1 cellular context compared by ENCODE assay signal in genomic region chr7:142716596-142716995, GRCh38.
TF ChIP-seq lines count a peak whose summit lies in the region.

No MANE protein-coding gene starts in this region.

TF ChIP-seq in K562, 482 proteins besides CTCF, POLR2A, EP300 and RAD21 (continued from another document):
- TF ChIP-seq, protein P1, sequence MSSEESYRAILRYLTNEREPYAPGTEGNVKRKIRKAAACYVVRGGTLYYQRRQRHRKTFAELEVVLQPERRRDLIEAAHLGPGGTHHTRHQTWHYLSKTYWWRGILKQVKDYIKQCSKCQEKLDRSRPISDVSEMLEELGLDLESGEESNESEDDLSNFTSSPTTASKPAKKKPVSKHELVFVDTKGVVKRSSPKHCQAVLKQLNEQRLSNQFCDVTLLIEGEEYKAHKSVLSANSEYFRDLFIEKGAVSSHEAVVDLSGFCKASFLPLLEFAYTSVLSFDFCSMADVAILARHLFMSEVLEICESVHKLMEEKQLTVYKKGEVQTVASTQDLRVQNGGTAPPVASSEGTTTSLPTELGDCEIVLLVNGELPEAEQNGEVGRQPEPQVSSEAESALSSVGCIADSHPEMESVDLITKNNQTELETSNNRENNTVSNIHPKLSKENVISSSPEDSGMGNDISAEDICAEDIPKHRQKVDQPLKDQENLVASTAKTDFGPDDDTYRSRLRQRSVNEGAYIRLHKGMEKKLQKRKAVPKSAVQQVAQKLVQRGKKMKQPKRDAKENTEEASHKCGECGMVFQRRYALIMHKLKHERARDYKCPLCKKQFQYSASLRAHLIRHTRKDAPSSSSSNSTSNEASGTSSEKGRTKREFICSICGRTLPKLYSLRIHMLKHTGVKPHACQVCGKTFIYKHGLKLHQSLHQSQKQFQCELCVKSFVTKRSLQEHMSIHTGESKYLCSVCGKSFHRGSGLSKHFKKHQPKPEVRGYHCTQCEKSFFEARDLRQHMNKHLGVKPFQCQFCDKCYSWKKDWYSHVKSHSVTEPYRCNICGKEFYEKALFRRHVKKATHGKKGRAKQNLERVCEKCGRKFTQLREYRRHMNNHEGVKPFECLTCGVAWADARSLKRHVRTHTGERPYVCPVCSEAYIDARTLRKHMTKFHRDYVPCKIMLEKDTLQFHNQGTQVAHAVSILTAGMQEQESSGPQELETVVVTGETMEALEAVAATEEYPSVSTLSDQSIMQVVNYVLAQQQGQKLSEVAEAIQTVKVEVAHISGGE (CRISPR knock-in tag; IDR thresholded peaks at IDR 0.05): no peak
- TF ChIP-seq TFAP4 (CRISPR knock-in tag; IDR thresholded peaks at IDR 0.05; ENCODE audit: borderline replicate concordance) (peak; percentile 59), ZC3H4 (CRISPR knock-in tag; IDR thresholded peaks at IDR 0.05; ENCODE audit: borderline replicate concordance) (no peak), ZNF3 (CRISPR knock-in tag; IDR thresholded peaks at IDR 0.05) (no peak), SRF (CRISPR knock-in tag; IDR thresholded peaks at IDR 0.05) (peak in 1 of 2 experiments; percentile 93; a peak in 1 of 4 replicates), RCOR1 (IDR thresholded peaks at IDR 0.05; ENCODE audit: borderline replicate concordance in 1 of 2, low read depth in 2 of 2, low read length in 2 of 2) (no peak), NFE2L1 (tag; IDR thresholded peaks at IDR 0.05; ENCODE audit: borderline replicate concordance, low read depth) (no peak), ZNF551 (CRISPR knock-in tag; IDR thresholded peaks at IDR 0.05) (no peak), ZFPM2 (CRISPR knock-in tag; IDR thresholded peaks at IDR 0.05) (no peak), NR4A1 (CRISPR knock-in tag; IDR thresholded peaks at IDR 0.05) (no peak), NR4A1 (tag; IDR thresholded peaks at IDR 0.05) (no peak), MYBL2 (IDR thresholded peaks at IDR 0.05; ENCODE audit: low read depth) (no peak), MYBL2 (CRISPR knock-in tag; IDR thresholded peaks at IDR 0.05; ENCODE audit: borderline replicate concordance) (no peak), RBM39 (optimal IDR thresholded peaks at IDR 0.05; ENCODE audit: low read depth, low read length) (no peak), JUND (IDR thresholded peaks at IDR 0.05; ENCODE audit: borderline replicate concordance, low read depth, low read length) (peak; percentile 35; the same call in 1 of the 2 replicates), JUND (tag; IDR thresholded peaks at IDR 0.05; ENCODE audit: borderline replicate concordance, low read depth, low read length) (no peak), ZNF77 (CRISPR knock-in tag; IDR thresholded peaks at IDR 0.05) (no peak), SAFB (IDR thresholded peaks at IDR 0.05; ENCODE audit: borderline replicate concordance, low read depth, low read length) (no peak), FIP1L1 (IDR thresholded peaks at IDR 0.05; ENCODE audit: low read depth, low read length, poor library complexity, severe bottlenecking) (no peak), ATF7 (IDR thresholded peaks at IDR 0.05) (no peak), SMARCA4 (IDR thresholded peaks at IDR 0.05) (no peak), RREB1 (CRISPR knock-in tag; IDR thresholded peaks at IDR 0.05) (no peak), ARNT (IDR thresholded peaks at IDR 0.05) (no peak), NR0B1 (IDR thresholded peaks at IDR 0.05; ENCODE audit: partially characterized antibody) (no peak), ZNF23 (CRISPR knock-in tag; IDR thresholded peaks at IDR 0.05) (no peak), SIN3A (IDR thresholded peaks at IDR 0.05; ENCODE audit: borderline replicate concordance in 2 of 2, control insufficient read depth in 1 of 2, low read depth in 2 of 2, low read length in 2 of 2) (no peak), ZNF785 (CRISPR knock-in tag; IDR thresholded peaks at IDR 0.05) (no peak), TEAD4 (IDR thresholded peaks at IDR 0.05; ENCODE audit: low read length) (peak; percentile 79), TEAD4 (CRISPR knock-in tag; IDR thresholded peaks at IDR 0.05; ENCODE audit: borderline replicate concordance) (no peak), ZNF717 (CRISPR knock-in tag; IDR thresholded peaks at IDR 0.05) (no peak), CBFB (CRISPR knock-in tag; IDR thresholded peaks at IDR 0.05) (no peak), SNIP1 (IDR thresholded peaks at IDR 0.05; ENCODE audit: low read depth) (no peak)
- TF ChIP-seq, protein P2, sequence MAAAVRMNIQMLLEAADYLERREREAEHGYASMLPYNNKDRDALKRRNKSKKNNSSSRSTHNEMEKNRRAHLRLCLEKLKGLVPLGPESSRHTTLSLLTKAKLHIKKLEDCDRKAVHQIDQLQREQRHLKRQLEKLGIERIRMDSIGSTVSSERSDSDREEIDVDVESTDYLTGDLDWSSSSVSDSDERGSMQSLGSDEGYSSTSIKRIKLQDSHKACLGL (CRISPR knock-in tag; IDR thresholded peaks at IDR 0.05; ENCODE audit: borderline replicate concordance, poor library complexity, severe bottlenecking): no peak
- TF ChIP-seq, protein P3, sequence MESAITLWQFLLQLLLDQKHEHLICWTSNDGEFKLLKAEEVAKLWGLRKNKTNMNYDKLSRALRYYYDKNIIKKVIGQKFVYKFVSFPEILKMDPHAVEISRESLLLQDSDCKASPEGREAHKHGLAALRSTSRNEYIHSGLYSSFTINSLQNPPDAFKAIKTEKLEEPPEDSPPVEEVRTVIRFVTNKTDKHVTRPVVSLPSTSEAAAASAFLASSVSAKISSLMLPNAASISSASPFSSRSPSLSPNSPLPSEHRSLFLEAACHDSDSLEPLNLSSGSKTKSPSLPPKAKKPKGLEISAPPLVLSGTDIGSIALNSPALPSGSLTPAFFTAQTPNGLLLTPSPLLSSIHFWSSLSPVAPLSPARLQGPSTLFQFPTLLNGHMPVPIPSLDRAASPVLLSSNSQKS (CRISPR knock-in tag; IDR thresholded peaks at IDR 0.05): no peak
- TF ChIP-seq, protein P4, sequence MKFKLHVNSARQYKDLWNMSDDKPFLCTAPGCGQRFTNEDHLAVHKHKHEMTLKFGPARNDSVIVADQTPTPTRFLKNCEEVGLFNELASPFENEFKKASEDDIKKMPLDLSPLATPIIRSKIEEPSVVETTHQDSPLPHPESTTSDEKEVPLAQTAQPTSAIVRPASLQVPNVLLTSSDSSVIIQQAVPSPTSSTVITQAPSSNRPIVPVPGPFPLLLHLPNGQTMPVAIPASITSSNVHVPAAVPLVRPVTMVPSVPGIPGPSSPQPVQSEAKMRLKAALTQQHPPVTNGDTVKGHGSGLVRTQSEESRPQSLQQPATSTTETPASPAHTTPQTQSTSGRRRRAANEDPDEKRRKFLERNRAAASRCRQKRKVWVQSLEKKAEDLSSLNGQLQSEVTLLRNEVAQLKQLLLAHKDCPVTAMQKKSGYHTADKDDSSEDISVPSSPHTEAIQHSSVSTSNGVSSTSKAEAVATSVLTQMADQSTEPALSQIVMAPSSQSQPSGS (CRISPR knock-in tag; IDR thresholded peaks at IDR 0.05): no peak
